In genomic region chr2:18117592-18117991, GRCh38 we compare ENCODE assay signal across 8 cellular contexts.
DNase-seq lines count a peak whose midpoint lies in the region; ATAC-seq and TF ChIP-seq lines count a peak whose summit lies in the region.

No MANE protein-coding gene starts in this region.

- H3F3A ChIP-seq in PC-3 (ENCODE audit: low read length, unreplicated experiment): no peaks in the 10 kb centered on the region

- CTCF ChIA-PET in PC-3 (lab: Charles Lee): no interaction called here

- TF ChIP-seq CTCF in PC-3 (conservative IDR thresholded peaks at IDR 0.05; ENCODE audit: low read depth, low read length): peak; percentile 75

- DNase-seq in EL (peak; percentile 48), PC-3 (peak; percentile 56), fibroblast of peridontal ligament (ENCODE audit: extremely low read depth) (peak; percentile 36), cerebellum (ENCODE audit: low spot score) (no peak), NCI-H187 treated with DMSO at 0.1 percent for 48 hours (lab: John Stamatoyannopoulos, UW) (no peak)

- peak; percentile 96 for ATAC-seq in GM19452 (IDR thresholded peaks at IDR 0.05; ENCODE audit: unreplicated experiment)
- ATAC-seq in HG03378 (IDR thresholded peaks at IDR 0.05; ENCODE audit: unreplicated experiment): peak; percentile 87
- no peak for ATAC-seq in PC-3
- no peak for ATAC-seq in GM21737 (IDR thresholded peaks at IDR 0.05; ENCODE audit: unreplicated experiment)

- intact Hi-C loops in PC-3 (cut with micrococcal nuclease): no loop called here

- H3K27ac ChIP-seq in PC-3 (ENCODE audit: low read length): no peak overlapping the region

- H3K4me2 ChIP-seq in PC-3 (ENCODE audit: low read length): no peak overlapping the region

- no peak overlapping the region for H3K9ac ChIP-seq in PC-3 (ENCODE audit: low read length)

- POLR2A ChIA-PET in PC-3 (lab: Charles Lee; ENCODE audit: unreplicated experiment): no interaction called here

- H3K27me3 ChIP-seq in PC-3 (ENCODE audit: low read length): no peaks in the 10 kb centered on the region

- no peaks in the 10 kb centered on the region for H4K20me1 ChIP-seq in PC-3 (ENCODE audit: low read length)

- H2AFZ ChIP-seq in PC-3 (ENCODE audit: low read length): no peak overlapping the region

- H3K4me1 ChIP-seq in PC-3 (ENCODE audit: insufficient read depth, low read length): no peaks in the 10 kb centered on the region

- no peaks in the 10 kb centered on the region for H3K9me2 ChIP-seq in PC-3 (replicated peaks; ENCODE audit: low read length)

- H3K9me3 ChIP-seq in PC-3 (ENCODE audit: low read length): no peaks in the 10 kb centered on the region

- H3K79me2 ChIP-seq in PC-3 (ENCODE audit: low read length): no peaks in the 10 kb centered on the region

- H3K36me3 ChIP-seq in PC-3 (ENCODE audit: low read depth, low read length): no peaks in the 10 kb centered on the region

- BruUV-seq in PC-3 (replicated peaks; lab: Mats Ljungman, UMichigan): no TSS peak

- no peak overlapping the region for H3K4me3 ChIP-seq in PC-3 (ENCODE audit: low read length)

Comparison
In these comparisons a context has a peak if more than half of its experiments do, and no peak if none do; other contexts are left out.
1. DNase-seq: peak in EL (single experiment), PC-3 (single experiment) and fibroblast of peridontal ligament (single experiment); none in cerebellum (single experiment) and NCI-H187 treated with DMSO at 0.1 percent for 48 hours (single experiment).
2. ATAC-seq: peak in GM19452 (single experiment) and HG03378 (single experiment); none in PC-3 (single experiment) and GM21737 (single experiment).